In the genomic region with DNA sequence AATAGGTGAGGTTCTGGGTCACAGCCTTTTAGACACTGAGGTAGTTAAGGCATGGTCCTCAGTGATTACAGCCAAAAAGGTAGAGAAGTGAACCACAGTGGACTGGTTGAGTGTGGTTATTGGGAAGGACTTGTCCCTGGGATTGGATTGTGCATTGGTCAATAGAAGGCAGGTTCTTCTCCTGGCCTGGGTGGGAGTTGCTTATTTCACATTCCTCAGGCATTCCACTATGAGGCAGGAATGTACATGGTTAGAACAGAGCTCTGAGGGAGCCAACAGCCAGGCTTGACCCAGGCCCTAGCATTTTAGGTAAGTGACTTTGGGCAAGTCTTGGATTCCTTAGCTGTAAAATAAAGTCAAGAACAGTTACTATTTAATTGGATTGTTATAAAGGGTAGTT, we compare ENCODE assay signal across 1 cellular context.
TF ChIP-seq lines count a peak whose summit lies in the region.

No MANE protein-coding gene starts in this region.

TF ChIP-seq in GM23338, 12 proteins besides CTCF, POLR2A, EP300 and RAD21:
- TF ChIP-seq, protein P1, sequence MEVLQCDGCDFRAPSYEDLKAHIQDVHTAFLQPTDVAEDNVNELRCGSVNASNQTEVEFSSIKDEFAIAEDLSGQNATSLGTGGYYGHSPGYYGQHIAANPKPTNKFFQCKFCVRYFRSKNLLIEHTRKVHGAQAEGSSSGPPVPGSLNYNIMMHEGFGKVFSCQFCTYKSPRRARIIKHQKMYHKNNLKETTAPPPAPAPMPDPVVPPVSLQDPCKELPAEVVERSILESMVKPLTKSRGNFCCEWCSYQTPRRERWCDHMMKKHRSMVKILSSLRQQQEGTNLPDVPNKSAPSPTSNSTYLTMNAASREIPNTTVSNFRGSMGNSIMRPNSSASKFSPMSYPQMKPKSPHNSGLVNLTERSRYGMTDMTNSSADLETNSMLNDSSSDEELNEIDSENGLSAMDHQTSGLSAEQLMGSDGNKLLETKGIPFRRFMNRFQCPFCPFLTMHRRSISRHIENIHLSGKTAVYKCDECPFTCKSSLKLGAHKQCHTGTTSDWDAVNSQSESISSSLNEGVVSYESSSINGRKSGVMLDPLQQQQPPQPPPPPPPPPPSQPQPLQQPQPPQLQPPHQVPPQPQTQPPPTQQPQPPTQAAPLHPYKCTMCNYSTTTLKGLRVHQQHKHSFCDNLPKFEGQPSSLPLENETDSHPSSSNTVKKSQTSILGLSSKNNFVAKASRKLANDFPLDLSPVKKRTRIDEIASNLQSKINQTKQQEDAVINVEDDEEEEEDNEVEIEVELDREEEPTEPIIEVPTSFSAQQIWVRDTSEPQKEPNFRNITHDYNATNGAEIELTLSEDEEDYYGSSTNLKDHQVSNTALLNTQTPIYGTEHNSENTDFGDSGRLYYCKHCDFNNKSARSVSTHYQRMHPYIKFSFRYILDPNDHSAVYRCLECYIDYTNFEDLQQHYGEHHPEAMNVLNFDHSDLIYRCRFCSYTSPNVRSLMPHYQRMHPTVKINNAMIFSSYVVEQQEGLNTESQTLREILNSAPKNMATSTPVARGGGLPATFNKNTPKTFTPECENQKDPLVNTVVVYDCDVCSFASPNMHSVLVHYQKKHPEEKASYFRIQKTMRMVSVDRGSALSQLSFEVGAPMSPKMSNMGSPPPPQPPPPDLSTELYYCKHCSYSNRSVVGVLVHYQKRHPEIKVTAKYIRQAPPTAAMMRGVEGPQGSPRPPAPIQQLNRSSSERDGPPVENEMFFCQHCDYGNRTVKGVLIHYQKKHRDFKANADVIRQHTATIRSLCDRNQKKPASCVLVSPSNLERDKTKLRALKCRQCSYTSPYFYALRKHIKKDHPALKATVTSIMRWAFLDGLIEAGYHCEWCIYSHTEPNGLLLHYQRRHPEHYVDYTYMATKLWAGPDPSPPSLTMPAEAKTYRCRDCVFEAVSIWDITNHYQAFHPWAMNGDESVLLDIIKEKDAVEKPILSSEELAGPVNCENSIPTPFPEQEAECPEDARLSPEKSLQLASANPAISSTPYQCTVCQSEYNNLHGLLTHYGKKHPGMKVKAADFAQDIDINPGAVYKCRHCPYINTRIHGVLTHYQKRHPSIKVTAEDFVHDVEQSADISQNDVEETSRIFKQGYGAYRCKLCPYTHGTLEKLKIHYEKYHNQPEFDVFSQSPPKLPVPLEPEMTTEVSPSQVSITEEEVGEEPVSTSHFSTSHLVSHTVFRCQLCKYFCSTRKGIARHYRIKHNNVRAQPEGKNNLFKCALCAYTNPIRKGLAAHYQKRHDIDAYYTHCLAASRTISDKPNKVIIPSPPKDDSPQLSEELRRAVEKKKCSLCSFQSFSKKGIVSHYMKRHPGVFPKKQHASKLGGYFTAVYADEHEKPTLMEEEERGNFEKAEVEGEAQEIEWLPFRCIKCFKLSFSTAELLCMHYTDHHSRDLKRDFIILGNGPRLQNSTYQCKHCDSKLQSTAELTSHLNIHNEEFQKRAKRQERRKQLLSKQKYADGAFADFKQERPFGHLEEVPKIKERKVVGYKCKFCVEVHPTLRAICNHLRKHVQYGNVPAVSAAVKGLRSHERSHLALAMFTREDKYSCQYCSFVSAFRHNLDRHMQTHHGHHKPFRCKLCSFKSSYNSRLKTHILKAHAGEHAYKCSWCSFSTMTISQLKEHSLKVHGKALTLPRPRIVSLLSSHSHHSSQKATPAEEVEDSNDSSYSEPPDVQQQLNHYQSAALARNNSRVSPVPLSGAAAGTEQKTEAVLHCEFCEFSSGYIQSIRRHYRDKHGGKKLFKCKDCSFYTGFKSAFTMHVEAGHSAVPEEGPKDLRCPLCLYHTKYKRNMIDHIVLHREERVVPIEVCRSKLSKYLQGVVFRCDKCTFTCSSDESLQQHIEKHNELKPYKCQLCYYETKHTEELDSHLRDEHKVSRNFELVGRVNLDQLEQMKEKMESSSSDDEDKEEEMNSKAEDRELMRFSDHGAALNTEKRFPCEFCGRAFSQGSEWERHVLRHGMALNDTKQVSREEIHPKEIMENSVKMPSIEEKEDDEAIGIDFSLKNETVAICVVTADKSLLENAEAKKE (CRISPR knock-in tag; IDR thresholded peaks at IDR 0.05) = peak; percentile 77; the same call in 1 of the 2 replicates
- TF ChIP-seq ZNF331 (CRISPR knock-in tag; IDR thresholded peaks at IDR 0.05; ENCODE audit: low read depth) = no peak
